ENCODE assay signal across 35 cellular contexts in genomic region chr21:45756029-45756428, GRCh38.
"Had no signal": no experiment of that assay in that cellular context is flagged by ENCODE, and none has a peak within 500 bp of the region (broad histone marks: within the 10 kb centered on the region; RNA-seq: fewer than 3 reads in every experiment).

No MANE protein-coding gene starts in this region.

- H3K4me3 ChIP-seq: MG63 had no signal

- H3K36me3 ChIP-seq: MG63 had no signal

- DNase-seq: Karpas-422, Kasumi-1, MG63, MM.1S, MV-4-11, NCI-H1048, NCI-H1092, NCI-H1092 treated with DMSO at 0.1 percent for 48 hours, NCI-H1105, NCI-H1105 treated with DMSO at 0.1 percent for 48 hours, NCI-H1417, NCI-H1417 treated with DMSO at 0.1 percent for 48 hours, NCI-H1436, NCI-H1436 treated with DMSO at 0.1 percent for 48 hours, NCI-H146, NCI-H1694, NCI-H1694 treated with DMSO at 0.1 percent for 48 hours, NCI-H187, NCI-H187 treated with DMSO at 0.1 percent for 48 hours, NCI-H1930, NCI-H2029, NCI-H2029 treated with DMSO at 0.1 percent for 48 hours, NCI-H2081, NCI-H2081 treated with DMSO at 0.1 percent for 48 hours, NCI-H2107, NCI-H2171, NCI-H2171 treated with DMSO at 0.1 percent for 48 hours, NCI-H2227 treated with DMSO at 0.1 percent for 48 hours, NCI-H226, NCI-H345, NCI-H446, NCI-H446 treated with DMSO at 0.1 percent for 48 hours, NCI-H510A, NCI-H510A treated with DMSO at 0.1 percent for 48 hours, NCI-H524 had no signal
